Comparison of ENCODE assay signal across 9 cellular contexts in the genomic region with DNA sequence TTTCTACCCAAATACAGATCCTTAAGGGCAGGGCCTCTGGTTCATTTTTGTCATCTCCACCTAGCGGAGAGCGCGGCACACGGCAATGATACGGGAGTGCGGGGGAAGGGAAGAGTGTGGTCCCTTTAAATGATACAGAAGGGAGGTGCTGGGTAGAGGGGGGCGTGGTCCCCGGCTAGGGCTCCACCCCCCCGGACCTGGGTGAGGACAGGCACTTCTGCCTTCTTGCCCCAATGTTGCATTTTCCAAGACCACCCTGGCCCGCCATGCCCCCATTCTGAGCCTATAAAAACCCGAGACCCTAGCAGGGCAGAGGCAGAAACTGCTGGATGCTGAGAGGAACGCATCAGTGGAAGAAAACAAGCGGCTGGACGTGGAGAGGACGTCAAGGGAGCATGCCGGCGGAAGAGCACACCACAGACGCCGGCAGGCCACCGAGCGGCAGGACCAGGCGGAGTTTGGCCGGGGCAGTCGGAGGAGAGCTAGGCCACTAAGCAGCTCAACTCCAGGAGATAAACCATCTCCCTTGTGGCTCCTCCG. TPM values are rescaled to one million over a fixed set of nuclear protein-coding genes. Genes with fewer than 3 reads are reported as not detected.
A peak's percentile ranks its signal among the peaks of the same experiment; 100 is the strongest.
DNase-seq lines count a peak whose midpoint lies in the region; ATAC-seq lines count a peak whose summit lies in the region.
"Had no signal": no experiment of that assay in that cellular context is flagged by ENCODE, and none has a peak within 500 bp of the region (broad histone marks: within the 10 kb centered on the region; RNA-seq: fewer than 3 reads in every experiment).

No MANE protein-coding gene starts in this region.

- no peak overlapping the region for H2BK120ac ChIP-seq in trophoblast cell (ENCODE audit: insufficient read depth, low read length, poor library complexity)

- H3K4ac ChIP-seq in trophoblast cell (ENCODE audit: low read depth, low read length) = no peak overlapping the region

- WGBS in trophoblast cell (ENCODE audit: extremely low coverage, insufficient coverage, insufficient read length) = no CpG with 5 or more reads among the region's 25 CpGs

- peak; percentile 58 for DNase-seq in H4 (ENCODE audit: low spot score)
- peak; percentile 11 for DNase-seq in T-helper 9 cell
- peak in 2 of 3 donors; percentile 9 to 25 for DNase-seq in effector memory CD4-positive, alpha-beta T cell
- DNase-seq in trophoblast cell = peak in 1 of 2 donors; percentile 42
- no peak for DNase-seq in occipital lobe (lab: John Stamatoyannopoulos, UW)
- DNase-seq in NCI-H510A treated with DMSO at 0.1 percent for 48 hours (lab: John Stamatoyannopoulos, UW) = no peak

- H3K4me2 ChIP-seq in trophoblast cell (ENCODE audit: low read length) = peak overlapping the region; percentile 17

- H3K27me3 ChIP-seq in effector memory CD4-positive, alpha-beta T cell (replicated peaks; ENCODE audit: control insufficient read depth, insufficient read depth, low read length, poor library complexity, severe bottlenecking) = no peaks in the 10 kb centered on the region
- H3K27me3 ChIP-seq in trophoblast cell (ENCODE audit: insufficient read depth, low read length) = no peaks in the 10 kb centered on the region

- H2BK12ac ChIP-seq in trophoblast cell (ENCODE audit: low read length) = no peak overlapping the region

- H3K27ac ChIP-seq in effector memory CD4-positive, alpha-beta T cell (ENCODE audit: insufficient read depth, low read length, poor library complexity, severe bottlenecking) = no peak overlapping the region
- no peak overlapping the region for H3K27ac ChIP-seq in trophoblast cell (ENCODE audit: low read depth, low read length)

- H4K8ac ChIP-seq in trophoblast cell (ENCODE audit: low read depth, low read length) = peak overlapping the region; percentile 23

- H2BK5ac ChIP-seq in trophoblast cell (ENCODE audit: low read depth, low read length, poor library complexity) = no peak overlapping the region

- no peak overlapping the region for H3K23ac ChIP-seq in trophoblast cell (ENCODE audit: low read length)

- no peaks in the 10 kb centered on the region for H3K4me1 ChIP-seq in effector memory CD4-positive, alpha-beta T cell (ENCODE audit: control insufficient read depth, insufficient read depth, low read length, poor library complexity, severe bottlenecking)
- H3K4me1 ChIP-seq in trophoblast cell (ENCODE audit: control insufficient read depth in 1 of 2, insufficient read depth in 2 of 2, low read length in 2 of 2) = peaks cover 2 to 7% of the 10 kb centered on the region in 2 experiments

- H3K79me1 ChIP-seq in trophoblast cell (ENCODE audit: low read length) = peaks cover 6% of the 10 kb centered on the region

- H3K18ac ChIP-seq in trophoblast cell (ENCODE audit: low read length) = no peak overlapping the region

- H3K79me2 ChIP-seq in trophoblast cell (ENCODE audit: control insufficient read depth, insufficient read depth, low read length, poor library complexity) = no peaks in the 10 kb centered on the region

- H3K9me3 ChIP-seq in effector memory CD4-positive, alpha-beta T cell (ENCODE audit: control insufficient read depth, low read length) = no peaks in the 10 kb centered on the region
- no peaks in the 10 kb centered on the region for H3K9me3 ChIP-seq in trophoblast cell (ENCODE audit: insufficient read depth, low read depth, low read length)

- no peaks in the 10 kb centered on the region for H3K36me3 ChIP-seq in effector memory CD4-positive, alpha-beta T cell (ENCODE audit: control insufficient read depth, insufficient read depth, low read length)
- H3K36me3 ChIP-seq in trophoblast cell (ENCODE audit: control insufficient read depth in 1 of 2, insufficient read depth in 2 of 2, low read length in 2 of 2) = no peaks in the 10 kb centered on the region

- H4K91ac ChIP-seq in trophoblast cell (ENCODE audit: low read depth, low read length) = peak overlapping the region; percentile 27

- no peak overlapping the region for H3K4me3 ChIP-seq in effector memory CD4-positive, alpha-beta T cell (ENCODE audit: insufficient read depth, low read depth, low read length, poor library complexity, severe bottlenecking)
- peak overlapping the region; percentile 13 for H3K4me3 ChIP-seq in trophoblast cell (ENCODE audit: low read depth, low read length)

- H2AFZ ChIP-seq in trophoblast cell (ENCODE audit: insufficient read depth, low read length, poor library complexity) = peak overlapping the region; percentile 1

- H2AK5ac ChIP-seq in trophoblast cell (ENCODE audit: low read length) = no peak overlapping the region

- ATAC-seq in GM19328 (IDR thresholded peaks at IDR 0.05; ENCODE audit: unreplicated experiment) (no peak), HG03196 (IDR thresholded peaks at IDR 0.05; ENCODE audit: unreplicated experiment) (no peak)

- H3K14ac ChIP-seq in trophoblast cell (ENCODE audit: low read length) = no peak overlapping the region

- no peak overlapping the region for H4K12ac ChIP-seq in trophoblast cell (ENCODE audit: low read depth, low read length)

- H3K9ac ChIP-seq in trophoblast cell (ENCODE audit: low read length) = no peak overlapping the region

RNA-seq across cellular contexts. Expression of a gene that starts 30.0 kb away (rescaled TPM):
- 0.37 and 0.52 TPM in 2 replicates for total RNA-seq in H4 (2014; rRNA removed; shearing (Covaris generic))
- 4.8 and 5.0 TPM in 2 replicates for polyA plus RNA-seq in trophoblast cell (2013)
- total RNA-seq in occipital lobe = 4.8 TPM

RNA-seq across cellular contexts. Expression of a gene that starts 54.7 kb away (rescaled TPM):
- total RNA-seq in H4 (2014; rRNA removed; shearing (Covaris generic)) = not detected in 2 replicates
- not detected in 2 replicates for polyA plus RNA-seq in trophoblast cell (2013)
- not detected for total RNA-seq in occipital lobe
- total RNA-seq: urinary bladder had no signal
- polyA plus RNA-seq: urinary bladder had no signal

Comparison
In these comparisons a context has a peak if more than half of its experiments do, and no peak if none do; other contexts are left out.
1. DNase-seq: peak in H4 (single experiment), T-helper 9 cell (single experiment) and effector memory CD4-positive, alpha-beta T cell (2 of 3); none in occipital lobe (single experiment) and NCI-H510A treated with DMSO at 0.1 percent for 48 hours (single experiment).